1 cellular context compared by ENCODE assay signal in the genomic region with DNA sequence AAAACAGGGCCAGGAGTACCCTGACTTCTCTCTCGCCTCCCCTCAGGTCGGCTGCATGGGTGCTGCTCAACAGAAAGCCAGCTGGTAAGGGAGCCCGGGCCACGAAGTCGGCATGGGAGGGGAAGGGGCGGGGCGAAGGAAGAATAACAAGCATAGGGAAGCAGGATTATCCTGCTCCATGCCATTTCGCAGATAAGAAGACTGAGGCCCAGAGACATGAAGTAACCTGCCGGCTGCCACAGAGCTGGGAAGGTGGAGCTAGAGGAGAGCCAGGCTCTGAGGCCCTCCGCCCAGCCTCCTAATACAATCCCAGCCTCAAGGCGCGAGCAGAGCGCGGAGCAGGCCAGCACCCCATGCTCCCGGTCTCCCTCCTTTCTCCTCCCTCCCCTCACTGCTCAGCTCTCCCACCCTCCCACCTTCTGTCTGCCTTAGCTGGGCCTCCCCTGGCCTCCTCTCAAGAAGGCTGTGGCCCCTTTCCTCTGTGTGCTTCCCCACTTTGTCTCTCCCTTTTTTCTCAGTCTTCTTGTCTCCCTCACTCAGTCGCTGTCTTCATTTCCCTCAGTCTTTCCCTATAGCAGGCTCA.
TF ChIP-seq lines count a peak whose summit lies in the region.

No MANE protein-coding gene starts in this region.

TF ChIP-seq in HepG2, 621 proteins besides CTCF, POLR2A, EP300 and RAD21 (continued from another document):
- TF ChIP-seq HNRNPH1 (optimal IDR thresholded peaks at IDR 0.05; ENCODE audit: low read depth, low read length), result no peak
- peak; percentile 25 for TF ChIP-seq ZNF18 (CRISPR knock-in tag; IDR thresholded peaks at IDR 0.05; ENCODE audit: insufficient replicate concordance)
- 0 out of 2 replicates have a peak, but pooled peaks have one; percentile 49 for TF ChIP-seq ZNF543 (CRISPR knock-in tag; IDR thresholded peaks at IDR 0.05)
- TF ChIP-seq SMAD9 (CRISPR knock-in tag; IDR thresholded peaks at IDR 0.05), result no peak
- TF ChIP-seq ZNF891 (CRISPR knock-in tag; IDR thresholded peaks at IDR 0.05), result peak; percentile 17
